12 cellular contexts compared by ENCODE assay signal in the genomic region with DNA sequence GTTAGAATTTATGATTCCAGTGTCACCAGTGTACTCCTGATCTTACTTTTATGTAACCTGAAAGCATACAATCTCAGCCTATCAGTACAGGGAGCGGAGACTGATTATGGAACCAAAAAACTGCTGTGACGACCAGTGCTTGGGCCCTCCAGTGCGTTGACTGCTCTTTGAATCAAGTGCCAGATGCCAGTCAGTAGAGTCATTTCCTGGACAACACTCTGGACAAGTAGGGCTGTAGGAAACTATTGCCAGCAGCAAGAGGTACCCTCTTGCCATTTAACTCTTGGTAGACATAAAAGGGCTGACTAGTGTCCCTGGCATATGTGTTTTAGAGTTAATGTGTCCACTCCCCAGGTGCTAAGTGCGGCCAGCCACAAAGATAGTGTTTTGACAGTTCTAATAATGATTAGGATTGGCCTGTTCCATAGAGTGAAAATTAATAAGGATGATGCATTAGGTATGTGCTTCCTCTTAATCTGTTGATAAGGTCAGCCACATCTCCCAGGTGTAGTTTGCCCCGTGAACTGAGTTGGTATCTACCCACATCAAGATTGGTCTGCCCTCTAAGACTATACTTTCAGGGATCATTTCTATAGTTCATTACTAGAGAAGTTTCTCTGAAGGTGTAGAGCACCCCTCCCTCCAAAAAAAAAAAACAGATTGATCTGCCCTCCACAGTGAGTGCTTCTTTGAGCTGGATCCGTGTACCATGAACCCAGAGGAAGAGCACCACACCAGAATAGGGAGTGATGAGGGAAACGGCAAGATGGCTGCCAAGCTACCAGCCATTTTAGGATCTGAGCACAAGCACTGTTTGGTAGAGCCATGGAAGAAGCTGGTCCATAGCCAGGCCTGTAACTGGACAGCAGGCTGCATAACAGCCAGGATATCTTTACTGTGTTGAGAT. TPM values are rescaled to one million over a fixed set of nuclear protein-coding genes. Genes with fewer than 3 reads are reported as not detected.
DNase-seq lines count a peak whose midpoint lies in the region; ATAC-seq and TF ChIP-seq lines count a peak whose summit lies in the region.
"Had no signal": no experiment of that assay in that cellular context is flagged by ENCODE, and none has a peak within 500 bp of the region (broad histone marks: within the 10 kb centered on the region; RNA-seq: fewer than 3 reads in every experiment).

No MANE protein-coding gene starts in this region.

- H3K27me3 ChIP-seq in CD4-positive, alpha-beta T cell (ENCODE audit: control insufficient read depth, insufficient read depth, low read length) = no peaks in the 10 kb centered on the region

- no peak overlapping the region for H3K4me3 Mint-ChIP-seq in CD4-positive, alpha-beta T cell
- H3K4me3 Mint-ChIP-seq: activated CD4-positive, alpha-beta memory T cell treated with anti-CD3 and anti-CD28 coated beads, Interleukin-2, amount 10 ng/mL, durations not matched to agents 7 days and 5 days; memory B cell had no signal

- ATAC-seq in CD4-positive, alpha-beta T cell (ENCODE audit: poor library complexity) = no peak
- ATAC-seq in GM19467 (IDR thresholded peaks at IDR 0.05; ENCODE audit: unreplicated experiment) = no peak
- ATAC-seq in HG03175 (IDR thresholded peaks at IDR 0.05; ENCODE audit: unreplicated experiment) = no peak

- intact Hi-C loops in CD4-positive, alpha-beta T cell (cut with DNase I, micrococcal nuclease) = no loop called here

- POLR2A ChIA-PET in CD4-positive, alpha-beta T cell (lab: Charles Lee) = interaction anchor here (0.6 kb wide), 1 partner anchor 127 kb away, joined by 3 read pairs; no protein-coding TSS in a partner anchor

- peaks cover 80% of the 10 kb centered on the region for H3K36me3 Mint-ChIP-seq in CD4-positive, alpha-beta T cell (ENCODE audit: low read depth)

- H3K4me1 Mint-ChIP-seq in CD4-positive, alpha-beta T cell (ENCODE audit: low read depth) = peaks cover 69% of the 10 kb centered on the region

- no peak overlapping the region for H3K4me3 ChIP-seq in cardiac fibroblast (replicated peaks in 1 of 2; ENCODE audit: low read depth in 2 of 2, low read length in 2 of 2)

- no peak for TF ChIP-seq CTCF in CD4-positive, alpha-beta T cell (IDR thresholded peaks at IDR 0.05)
- TF ChIP-seq CTCF in cardiac fibroblast (IDR thresholded peaks at IDR 0.05; ENCODE audit: low read depth, low read length) = no peak

- no peaks in the 10 kb centered on the region for H3K9me3 Mint-ChIP-seq in CD4-positive, alpha-beta T cell
- H3K9me3 Mint-ChIP-seq: activated CD4-positive, alpha-beta memory T cell treated with anti-CD3 and anti-CD28 coated beads, Interleukin-2, amount 10 ng/mL, durations not matched to agents 7 days and 5 days; memory B cell had no signal

- H3K27ac Mint-ChIP-seq in CD4-positive, alpha-beta T cell = peak overlapping the region; percentile 52
- H3K27ac Mint-ChIP-seq: activated CD4-positive, alpha-beta memory T cell treated with anti-CD3 and anti-CD28 coated beads, Interleukin-2, amount 10 ng/mL, durations not matched to agents 7 days and 5 days; memory B cell had no signal

- no peaks in the 10 kb centered on the region for H3K9me3 ChIP-seq in CD4-positive, alpha-beta T cell (ENCODE audit: control insufficient read depth, low read length)

- no peak for DNase-seq in CD4-positive, alpha-beta T cell
- DNase-seq in HS-27A (ENCODE audit: low read depth) (peak; percentile 56), cardiac fibroblast (ENCODE audit: low read depth in 2 of 2) (peak; percentile 35 to 46), lung microvascular endothelial cell (ENCODE audit: low read depth in 2 of 2) (peak; percentile 71 to 78), NCI-H146 (lab: John Stamatoyannopoulos, UW) (no peak)
- DNase-seq in central memory CD4-positive, alpha-beta T cell = no peak
- DNase-seq: activated CD4-positive, alpha-beta memory T cell treated with anti-CD3 and anti-CD28 coated beads, Interleukin-2, amount 10 ng/mL, durations not matched to agents 7 days and 5 days; DMS 273 treated with DMSO at 0.1 percent for 48 hours; KG1 had no signal

- no peak overlapping the region for H3K27ac ChIP-seq in CD4-positive, alpha-beta T cell (ENCODE audit: low read depth, low read length)

- no peaks in the 10 kb centered on the region for H3K27me3 Mint-ChIP-seq in CD4-positive, alpha-beta T cell
- H3K27me3 Mint-ChIP-seq: activated CD4-positive, alpha-beta memory T cell treated with anti-CD3 and anti-CD28 coated beads, Interleukin-2, amount 10 ng/mL, durations not matched to agents 7 days and 5 days; memory B cell had no signal

- CTCF ChIA-PET in CD4-positive, alpha-beta T cell (lab: Charles Lee) = interaction anchor here (1.0 kb wide), 1 partner anchor 30 kb away, joined by 3 read pairs; no protein-coding TSS in a partner anchor

RNA-seq across cellular contexts. Expression of a gene that starts 20.7 kb away (rescaled TPM):
- under 1 TPM; 0.34 to 0.41 TPM for total RNA-seq in CD4-positive, alpha-beta T cell
- total RNA-seq in lung microvascular endothelial cell = not detected in 2 replicates

RNA-seq across cellular contexts. Expression of a gene that starts 29.1 kb away (rescaled TPM):
- 10 to 100 TPM; 41.9 to 43.5 TPM for total RNA-seq in CD4-positive, alpha-beta T cell
- 24.0 and 34.3 TPM in 2 replicates for total RNA-seq in lung microvascular endothelial cell

RNA-seq across cellular contexts. Expression of a gene that starts 35.8 kb away (rescaled TPM):
- 10 to 100 TPM; 48.4 to 51.3 TPM for total RNA-seq in CD4-positive, alpha-beta T cell
- 34.4 and 52.6 TPM in 2 replicates for total RNA-seq in lung microvascular endothelial cell

RNA-seq across cellular contexts. Expression of a gene that starts 55.6 kb away (rescaled TPM):
- total RNA-seq in CD4-positive, alpha-beta T cell = 10 to 100 TPM; 82.7 to 84.0 TPM
- 9.2 and 14.9 TPM in 2 replicates for total RNA-seq in lung microvascular endothelial cell

Comparison
In these comparisons a context has a peak if more than half of its experiments do, and no peak if none do; other contexts are left out.
1. DNase-seq: peak in HS-27A (single experiment), cardiac fibroblast (2 of 2) and lung microvascular endothelial cell (2 of 2); none in CD4-positive, alpha-beta T cell (0 of 10), central memory CD4-positive, alpha-beta T cell (single experiment) and NCI-H146 (single experiment).